ENCODE assay signal across 8 cellular contexts in the genomic region with DNA sequence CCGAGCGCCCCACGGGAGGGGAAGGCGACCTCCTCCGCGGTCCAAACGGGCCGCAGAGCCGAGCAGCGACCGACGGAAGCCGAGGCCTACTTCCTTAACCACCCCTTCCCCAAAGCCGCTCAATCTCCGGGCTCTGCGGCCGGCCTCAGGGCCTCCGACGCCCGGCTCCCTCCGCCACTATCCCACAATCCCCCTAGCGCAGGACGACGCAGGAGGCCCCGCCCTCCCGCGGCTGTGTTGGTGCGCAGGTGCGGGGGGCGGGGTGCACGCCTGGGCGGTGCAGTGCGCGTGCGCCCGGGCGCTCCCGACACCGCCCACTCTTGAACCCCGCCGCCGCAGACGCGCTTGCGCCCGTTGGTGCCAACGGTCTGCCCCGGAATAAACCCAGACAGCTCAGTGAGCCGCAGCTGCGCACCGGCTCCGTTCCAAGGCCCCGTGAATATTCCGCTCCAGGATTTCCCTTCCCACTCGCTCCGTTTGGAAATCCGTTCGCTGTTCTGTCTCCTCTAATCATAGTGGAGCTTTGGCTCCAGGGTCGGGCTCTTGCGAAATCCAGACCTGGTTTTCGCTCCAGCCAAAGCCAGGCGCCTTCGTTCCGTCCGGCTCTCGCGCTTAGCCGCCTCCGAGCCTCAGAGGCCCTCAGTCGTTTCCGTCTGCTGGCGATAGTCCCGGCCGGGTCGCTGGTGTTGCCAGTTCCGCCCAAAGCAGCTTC. TPM values are rescaled to one million over a fixed set of nuclear protein-coding genes. Genes with fewer than 3 reads are reported as not detected.
DNase-seq lines count a peak whose midpoint lies in the region; ATAC-seq, FAIRE-seq and TF ChIP-seq lines count a peak whose summit lies in the region.

A gene with protein sequence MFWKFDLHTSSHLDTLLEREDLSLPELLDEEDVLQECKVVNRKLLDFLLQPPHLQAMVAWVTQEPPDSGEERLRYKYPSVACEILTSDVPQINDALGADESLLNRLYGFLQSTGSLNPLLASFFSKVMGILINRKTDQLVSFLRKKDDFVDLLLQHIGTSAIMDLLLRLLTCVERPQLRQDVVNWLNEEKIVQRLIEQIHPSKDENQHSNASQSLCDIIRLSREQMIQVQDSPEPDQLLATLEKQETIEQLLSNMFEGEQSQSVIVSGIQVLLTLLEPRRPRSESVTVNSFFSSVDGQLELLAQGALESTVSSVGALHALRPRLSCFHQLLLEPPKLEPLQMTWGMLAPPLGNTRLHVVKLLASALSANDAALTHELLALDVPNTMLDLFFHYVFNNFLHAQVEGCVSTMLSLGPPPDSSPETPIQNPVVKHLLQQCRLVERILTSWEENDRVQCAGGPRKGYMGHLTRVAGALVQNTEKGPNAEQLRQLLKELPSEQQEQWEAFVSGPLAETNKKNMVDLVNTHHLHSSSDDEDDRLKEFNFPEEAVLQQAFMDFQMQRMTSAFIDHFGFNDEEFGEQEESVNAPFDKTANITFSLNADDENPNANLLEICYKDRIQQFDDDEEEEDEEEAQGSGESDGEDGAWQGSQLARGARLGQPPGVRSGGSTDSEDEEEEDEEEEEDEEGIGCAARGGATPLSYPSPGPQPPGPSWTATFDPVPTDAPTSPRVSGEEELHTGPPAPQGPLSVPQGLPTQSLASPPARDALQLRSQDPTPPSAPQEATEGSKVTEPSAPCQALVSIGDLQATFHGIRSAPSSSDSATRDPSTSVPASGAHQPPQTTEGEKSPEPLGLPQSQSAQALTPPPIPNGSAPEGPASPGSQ (minus strand): TSS at position 190 of the 712 bp plus-strand sequence. CDS start 11,914 bp downstream, outside the sequence.

- H3K23ac ChIP-seq in trophoblast cell (ENCODE audit: low read length) = no peak within 1 kb of the TSS

- H3K4me1 ChIP-seq in trophoblast cell (ENCODE audit: control insufficient read depth in 1 of 2, insufficient read depth in 2 of 2, low read length in 2 of 2) (peaks cover 16 to 26% of the 10 kb centered on the region in 2 experiments), transverse colon (peaks cover 29 to 43% (median 40%) of the 10 kb centered on the region in 4 donors)

- H3K79me1 ChIP-seq in trophoblast cell (ENCODE audit: low read length) = peaks cover 13% of the 10 kb centered on the region

- peak within 1 kb of the TSS; percentile 86 for H3K4me3 ChIP-seq in trophoblast cell (ENCODE audit: low read depth, low read length)
- peak within 1 kb of the TSS; percentile 82 to 97 (median 92) for H3K4me3 ChIP-seq in transverse colon

- H3K36me3 ChIP-seq in trophoblast cell (ENCODE audit: control insufficient read depth in 1 of 2, insufficient read depth in 2 of 2, low read length in 2 of 2) (peaks cover 0 to 4% of the 10 kb centered on the region in 2 experiments), transverse colon (no peaks in the 10 kb centered on the region)

- H3K27me3 ChIP-seq in trophoblast cell (ENCODE audit: insufficient read depth, low read length) (no peaks in the 10 kb centered on the region), transverse colon (no peaks in the 10 kb centered on the region)

- peak; percentile 93 for DNase-seq in GM12891 (ENCODE audit: insufficient read length, low spot score)
- DNase-seq in NCI-H1436 treated with DMSO at 0.1 percent for 48 hours (lab: John Stamatoyannopoulos, UW) = peak; percentile 98
- DNase-seq in T-cell = peak; percentile 84 to 97 (median 91)
- peak; percentile 98 for DNase-seq in cardiac septum (ENCODE audit: low spot score)
- peak; percentile 98 to 100 for DNase-seq in trophoblast cell
- DNase-seq in transverse colon = peak; percentile 97

- FAIRE-seq in GM12891 (lab: Jason Lieb, UNC) = peak; percentile 98

- H3K4me1 Mint-ChIP-seq in T-cell = peaks cover 38 to 48% (median 46%) of the 10 kb centered on the region in 3 donors

- H3K9me3 ChIP-seq in trophoblast cell (ENCODE audit: insufficient read depth, low read depth, low read length) (no peaks in the 10 kb centered on the region), transverse colon (no peaks in the 10 kb centered on the region)

- H3K18ac ChIP-seq in trophoblast cell (ENCODE audit: low read length) = peak within 1 kb of the TSS; percentile 84

- peak within 1 kb of the TSS; percentile 99 for H2AFZ ChIP-seq in trophoblast cell (ENCODE audit: insufficient read depth, low read length, poor library complexity)

- peaks cover 33% of the 10 kb centered on the region for H3K79me2 ChIP-seq in trophoblast cell (ENCODE audit: control insufficient read depth, insufficient read depth, low read length, poor library complexity)

- peak within 1 kb of the TSS; percentile 96 to 100 (median 97) for H3K4me3 Mint-ChIP-seq in T-cell

- in situ Hi-C loops in transverse colon (cut with MboI; ENCODE audit: low pct_ligation_motif_present in 1 of 4, low pct_unique_long_range_greater_than_20kb in 1 of 4, low sequenced_read_pairs in 3 of 4) = no loop called here

- peak; percentile 17 for TF ChIP-seq EP300 in transverse colon (IDR thresholded peaks at IDR 0.05; ENCODE audit: low read depth)

- peak within 1 kb of the TSS; percentile 97 for H3K4ac ChIP-seq in trophoblast cell (ENCODE audit: low read depth, low read length)

- peak within 1 kb of the TSS; percentile 92 for H3K4me2 ChIP-seq in trophoblast cell (ENCODE audit: low read length)

- no peaks in the 10 kb centered on the region for H3K9me3 Mint-ChIP-seq in T-cell

- POLR2A ChIA-PET in T-cell (lab: Charles Lee) = interaction anchor here (0.6 to 1.5 kb wide), 7 partner anchors 18 to 1709 kb away, joined by 3 to 10 read pairs (median 3); a partner anchor contains a TSS

- H3K27me3 Mint-ChIP-seq in T-cell = no peaks in the 10 kb centered on the region

- peak within 1 kb of the TSS; percentile 93 for H3K14ac ChIP-seq in trophoblast cell (ENCODE audit: low read length)

- TF ChIP-seq CTCF in transverse colon (IDR thresholded peaks at IDR 0.05) = no peak

- CTCF ChIA-PET in T-cell (lab: Charles Lee) = interaction anchor here (0.6 to 1.3 kb wide), 4 partner anchors 21 to 374 kb away, joined by 4 to 8 read pairs (median 5); a partner anchor contains a TSS

- intact Hi-C loops in cardiac septum (cut with DNase I) = loop anchor here (1.0 to 2.0 kb wide), 2 partner anchors 21 to 42 kb away; a partner anchor contains a TSS
- intact Hi-C loops in transverse colon (cut with DNase I; ENCODE audit: low total_unique reads) = no loop called here

- TF ChIP-seq POLR2A in GM12891 (IDR thresholded peaks at IDR 0.05; ENCODE audit: low read depth, low read length) (peak; percentile 91), transverse colon (IDR thresholded peaks at IDR 0.05) (peak; percentile 92)

- ATAC-seq in HG02840 (IDR thresholded peaks at IDR 0.05; ENCODE audit: low FRiP score, unreplicated experiment) (peak; percentile 76), T-cell (replicated peaks in 1 of 4) (peak; percentile 81 to 83 (median 82))

- H2BK120ac ChIP-seq in trophoblast cell (ENCODE audit: insufficient read depth, low read length, poor library complexity) = peak within 1 kb of the TSS; percentile 71

- peak within 1 kb of the TSS; percentile 92 for H4K12ac ChIP-seq in trophoblast cell (ENCODE audit: low read depth, low read length)

- H3K27ac ChIP-seq in adipose tissue (ENCODE audit: low read depth, low read length) (no peak within 1 kb of the TSS), trophoblast cell (ENCODE audit: low read depth, low read length) (peak within 1 kb of the TSS; percentile 85), transverse colon (peak within 1 kb of the TSS; percentile 91 to 93 (median 92))

- H2BK5ac ChIP-seq in trophoblast cell (ENCODE audit: low read depth, low read length, poor library complexity) = peak within 1 kb of the TSS; percentile 77

- peak within 1 kb of the TSS; percentile 99 for H3K27ac Mint-ChIP-seq in T-cell

- peaks cover 4% of the 10 kb centered on the region for H3K36me3 Mint-ChIP-seq in T-cell

- 0% methylated on average over 70 to 76 of the region's 76 CpGs for WGBS in adipose tissue, 3 donors
- no CpG with 5 or more reads among the region's 76 CpGs for WGBS in trophoblast cell (ENCODE audit: extremely low coverage, insufficient coverage, insufficient read length)
- 1% methylated on average over 62 of the region's 76 CpGs; no CpG with 5 or more reads in 1 of the 2 donors for WGBS in transverse colon (ENCODE audit: low coverage in 1 of 2), 2 donors

- H2BK12ac ChIP-seq in trophoblast cell (ENCODE audit: low read length) = no peak within 1 kb of the TSS

- H3K9ac ChIP-seq in trophoblast cell (ENCODE audit: low read length) = peak within 1 kb of the TSS; percentile 92

- peak within 1 kb of the TSS; percentile 92 for H2AK5ac ChIP-seq in trophoblast cell (ENCODE audit: low read length)

- H4K91ac ChIP-seq in trophoblast cell (ENCODE audit: low read depth, low read length) = peak within 1 kb of the TSS; percentile 85

- H4K8ac ChIP-seq in trophoblast cell (ENCODE audit: low read depth, low read length) = peak within 1 kb of the TSS; percentile 97

TF ChIP-seq in GM12891, 5 proteins besides CTCF, POLR2A, EP300 and RAD21:
- TF ChIP-seq POLR2AphosphoS5 (IDR thresholded peaks at IDR 0.05; ENCODE audit: low read depth, low read length) = peak; percentile 59; the same call in 1 of the 2 replicates
- TF ChIP-seq SPI1 (IDR thresholded peaks at IDR 0.05; ENCODE audit: low read depth, low read length) = 0 out of 2 replicates have a peak, but pooled peaks have one; percentile 39
- TF ChIP-seq POU2F2 (IDR thresholded peaks at IDR 0.05; ENCODE audit: low read depth, low read length) = peak; percentile 62
- TF ChIP-seq PAX5 (IDR thresholded peaks at IDR 0.05; ENCODE audit: insufficient read depth, low read length, severe bottlenecking) = peak; percentile 2
- peak; percentile 97 for TF ChIP-seq TAF1 (IDR thresholded peaks at IDR 0.05; ENCODE audit: low read depth, low read length)

RNA-seq across cellular contexts. Expression of the gene that starts here (rescaled TPM):
- 60.0 TPM for polyA plus RNA-seq in GM12891 (2012; ENCODE audit: low read depth, missing spikeins)
- total RNA-seq in T-cell (100 to 1,000 TPM; 173 to 208 (median 194) TPM), cardiac septum (43.0 TPM), transverse colon (10 to 100 TPM; 51.3 to 91.5 (median 60.7) TPM)
- polyA plus RNA-seq in adipose tissue = 10 to 100 TPM; 12.9 to 31.3 (median 27.6) TPM
- polyA plus RNA-seq in trophoblast cell (2013) = 46.5 and 48.3 TPM in 2 replicates
